1 cellular context compared by ENCODE assay signal in the genomic region with DNA sequence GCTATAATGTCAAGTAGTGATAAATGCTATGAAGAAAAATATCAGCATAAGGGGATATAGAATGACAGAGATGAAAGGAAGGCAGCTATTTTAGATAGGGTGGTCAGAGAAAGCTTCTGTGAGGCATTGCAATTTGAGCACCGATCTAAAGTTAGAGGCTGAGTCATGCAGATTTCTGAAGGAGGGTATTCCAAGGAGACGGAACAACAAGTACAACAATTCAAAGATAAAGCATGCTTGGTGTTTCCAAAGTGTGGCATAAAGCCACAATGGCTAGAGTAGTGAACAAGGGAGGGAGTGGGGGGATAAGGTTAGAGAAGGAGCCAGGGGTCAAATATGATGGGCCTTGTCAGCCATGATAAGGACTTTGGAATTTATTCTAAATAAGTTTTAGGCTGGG.
TF ChIP-seq lines count a peak whose summit lies in the region.

No MANE protein-coding gene starts in this region.

TF ChIP-seq in HepG2, 621 proteins besides CTCF, POLR2A, EP300 and RAD21 (continued from another document):
- TF ChIP-seq, protein P1, sequence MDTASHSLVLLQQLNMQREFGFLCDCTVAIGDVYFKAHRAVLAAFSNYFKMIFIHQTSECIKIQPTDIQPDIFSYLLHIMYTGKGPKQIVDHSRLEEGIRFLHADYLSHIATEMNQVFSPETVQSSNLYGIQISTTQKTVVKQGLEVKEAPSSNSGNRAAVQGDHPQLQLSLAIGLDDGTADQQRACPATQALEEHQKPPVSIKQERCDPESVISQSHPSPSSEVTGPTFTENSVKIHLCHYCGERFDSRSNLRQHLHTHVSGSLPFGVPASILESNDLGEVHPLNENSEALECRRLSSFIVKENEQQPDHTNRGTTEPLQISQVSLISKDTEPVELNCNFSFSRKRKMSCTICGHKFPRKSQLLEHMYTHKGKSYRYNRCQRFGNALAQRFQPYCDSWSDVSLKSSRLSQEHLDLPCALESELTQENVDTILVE (CRISPR knock-in tag; IDR thresholded peaks at IDR 0.05): no peak
